24 cellular contexts compared by ENCODE assay signal in the genomic region with DNA sequence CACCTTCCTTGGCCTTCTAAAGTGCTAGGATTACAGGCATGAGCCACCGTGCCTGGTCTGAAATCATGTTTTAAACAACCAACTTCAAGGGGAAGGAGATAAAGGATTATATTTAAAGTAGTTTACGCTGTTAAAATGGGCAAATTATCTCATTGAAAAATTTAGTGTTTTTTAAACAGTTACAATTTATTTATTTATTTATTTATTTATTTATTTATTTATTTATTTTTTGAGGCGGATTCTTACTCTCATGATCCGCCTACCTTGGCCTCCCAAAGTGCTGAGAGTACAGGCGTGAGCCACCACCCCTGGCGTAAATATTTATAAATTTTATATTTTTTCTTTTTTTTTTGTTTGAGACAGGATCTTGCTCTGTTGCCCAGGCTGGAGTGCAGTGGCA.
"Had no signal": no experiment of that assay in that cellular context is flagged by ENCODE, and none has a peak within 500 bp of the region (broad histone marks: within the 10 kb centered on the region; RNA-seq: fewer than 3 reads in every experiment).

No MANE protein-coding gene starts in this region.

- H3K27me3 Mint-ChIP-seq: activated B cell treated with CpG ODN at 0.5 μM for 24 hours; activated naive CD4-positive, alpha-beta T cell treated with anti-CD3 and anti-CD28 coated beads, Interleukin-2, amount 10 ng/mL, durations not matched to agents 7 days and 5 days; activated naive CD8-positive, alpha-beta T cell treated with anti-CD3 and anti-CD28 coated beads, Interleukin-2, amount 10 ng/mL, durations not matched to agents 7 days and 5 days; activated T-cell treated with anti-CD3 and anti-CD28 coated beads, Interleukin-2, amount 50 U/mL, for 24 hours; brain had no signal

- H3K27ac Mint-ChIP-seq: activated B cell treated with CpG ODN at 0.5 μM for 24 hours; activated naive CD4-positive, alpha-beta T cell treated with anti-CD3 and anti-CD28 coated beads, Interleukin-2, amount 10 ng/mL, durations not matched to agents 7 days and 5 days; activated naive CD4-positive, alpha-beta T cell treated with anti-CD3 and anti-CD28 coated beads, Interleukin-2, amount 50 U/mL, for 72 hours; activated naive CD8-positive, alpha-beta T cell treated with anti-CD3 and anti-CD28 coated beads, Interleukin-2, amount 10 ng/mL, durations not matched to agents 7 days and 5 days; activated T-cell treated with anti-CD3 and anti-CD28 coated beads, Interleukin-2, amount 50 U/mL, for 24 hours; activated T-cell treated with anti-CD3 and anti-CD28 coated beads, Interleukin-2, amount 50 U/mL, for 72 hours; brain had no signal

- DNase-seq: activated B cell treated with CpG ODN at 0.5 μM for 24 hours; activated CD4-positive, alpha-beta T cell treated with anti-CD3 and anti-CD28 coated beads for 48 hours; activated CD4-positive, alpha-beta T cell treated with anti-CD3 and anti-CD28 coated beads, Interleukin-2, amount 50 U/mL, for 1 hour; activated CD4-positive, alpha-beta T cell treated with anti-CD3 and anti-CD28 coated beads, Interleukin-2, amount 50 U/mL, for 48 hours; activated gamma-delta T cell; activated naive CD4-positive, alpha-beta T cell; activated naive CD4-positive, alpha-beta T cell treated with anti-CD3 and anti-CD28 coated beads, Interleukin-2, amount 10 ng/mL, durations not matched to agents 7 days and 5 days; activated naive CD8-positive, alpha-beta T cell treated with anti-CD3 and anti-CD28 coated beads, Interleukin-2, amount 10 ng/mL, durations not matched to agents 7 days and 5 days; activated T-cell treated with anti-CD3 and anti-CD28 coated beads for 4 hours; activated T-cell treated with anti-CD3 and anti-CD28 coated beads, Interleukin-2, amount 50 U/mL, for 24 hours; activated T-cell treated with anti-CD3 and anti-CD28 coated beads, Interleukin-2, amount 50 U/mL, for 72 hours; central memory CD4-positive, alpha-beta T cell; cerebellar nuclear complex; colonic mucosa; effector CD8-positive, alpha-beta T cell; esophagus squamous epithelium; foreskin melanocyte; heart right ventricle; T-helper 2 cell; WERI-Rb-1 had no signal

- H3K4me1 Mint-ChIP-seq: activated naive CD8-positive, alpha-beta T cell treated with anti-CD3 and anti-CD28 coated beads, Interleukin-2, amount 10 ng/mL, durations not matched to agents 7 days and 5 days had no signal

- H3K9me3 Mint-ChIP-seq: activated B cell treated with CpG ODN at 0.5 μM for 24 hours; activated naive CD4-positive, alpha-beta T cell treated with anti-CD3 and anti-CD28 coated beads, Interleukin-2, amount 10 ng/mL, durations not matched to agents 7 days and 5 days; activated naive CD4-positive, alpha-beta T cell treated with anti-CD3 and anti-CD28 coated beads, Interleukin-2, amount 50 U/mL, for 72 hours; activated naive CD8-positive, alpha-beta T cell treated with anti-CD3 and anti-CD28 coated beads, Interleukin-2, amount 10 ng/mL, durations not matched to agents 7 days and 5 days; activated T-cell treated with anti-CD3 and anti-CD28 coated beads, Interleukin-2, amount 50 U/mL, for 24 hours; activated T-cell treated with anti-CD3 and anti-CD28 coated beads, Interleukin-2, amount 50 U/mL, for 72 hours; brain had no signal

- ATAC-seq: activated CD4-positive, CD25-positive, alpha-beta regulatory T cell treated with anti-CD3 and anti-CD28 coated beads, Interleukin-2, amount 50 U/mL, for 24 hours; activated naive CD4-positive, alpha-beta T cell treated with anti-CD3 and anti-CD28 coated beads, Interleukin-2, amount 50 U/mL, for 72 hours; activated T-cell treated with anti-CD3 and anti-CD28 coated beads, Interleukin-2, amount 50 U/mL, for 72 hours; gastroesophageal sphincter; heart right ventricle had no signal

- H3K4me3 Mint-ChIP-seq: activated B cell treated with CpG ODN at 0.5 μM for 24 hours; activated naive CD4-positive, alpha-beta T cell treated with anti-CD3 and anti-CD28 coated beads, Interleukin-2, amount 10 ng/mL, durations not matched to agents 7 days and 5 days; activated naive CD8-positive, alpha-beta T cell treated with anti-CD3 and anti-CD28 coated beads, Interleukin-2, amount 10 ng/mL, durations not matched to agents 7 days and 5 days; activated T-cell treated with anti-CD3 and anti-CD28 coated beads, Interleukin-2, amount 50 U/mL, for 24 hours; activated T-cell treated with anti-CD3 and anti-CD28 coated beads, Interleukin-2, amount 50 U/mL, for 72 hours; brain had no signal
